1 cellular context compared by ENCODE assay signal in genomic region chr9:120937596-120937995, GRCh38.
TF ChIP-seq lines count a peak whose summit lies in the region.

No MANE protein-coding gene starts in this region.

TF ChIP-seq in HepG2, 621 proteins besides CTCF, POLR2A, EP300 and RAD21:
- TF ChIP-seq ZNF441 (CRISPR knock-in tag; IDR thresholded peaks at IDR 0.05; ENCODE audit: borderline replicate concordance) (no peak), ZNF496 (CRISPR knock-in tag; IDR thresholded peaks at IDR 0.05; ENCODE audit: insufficient replicate concordance) (no peak)
- TF ChIP-seq, protein P1, sequence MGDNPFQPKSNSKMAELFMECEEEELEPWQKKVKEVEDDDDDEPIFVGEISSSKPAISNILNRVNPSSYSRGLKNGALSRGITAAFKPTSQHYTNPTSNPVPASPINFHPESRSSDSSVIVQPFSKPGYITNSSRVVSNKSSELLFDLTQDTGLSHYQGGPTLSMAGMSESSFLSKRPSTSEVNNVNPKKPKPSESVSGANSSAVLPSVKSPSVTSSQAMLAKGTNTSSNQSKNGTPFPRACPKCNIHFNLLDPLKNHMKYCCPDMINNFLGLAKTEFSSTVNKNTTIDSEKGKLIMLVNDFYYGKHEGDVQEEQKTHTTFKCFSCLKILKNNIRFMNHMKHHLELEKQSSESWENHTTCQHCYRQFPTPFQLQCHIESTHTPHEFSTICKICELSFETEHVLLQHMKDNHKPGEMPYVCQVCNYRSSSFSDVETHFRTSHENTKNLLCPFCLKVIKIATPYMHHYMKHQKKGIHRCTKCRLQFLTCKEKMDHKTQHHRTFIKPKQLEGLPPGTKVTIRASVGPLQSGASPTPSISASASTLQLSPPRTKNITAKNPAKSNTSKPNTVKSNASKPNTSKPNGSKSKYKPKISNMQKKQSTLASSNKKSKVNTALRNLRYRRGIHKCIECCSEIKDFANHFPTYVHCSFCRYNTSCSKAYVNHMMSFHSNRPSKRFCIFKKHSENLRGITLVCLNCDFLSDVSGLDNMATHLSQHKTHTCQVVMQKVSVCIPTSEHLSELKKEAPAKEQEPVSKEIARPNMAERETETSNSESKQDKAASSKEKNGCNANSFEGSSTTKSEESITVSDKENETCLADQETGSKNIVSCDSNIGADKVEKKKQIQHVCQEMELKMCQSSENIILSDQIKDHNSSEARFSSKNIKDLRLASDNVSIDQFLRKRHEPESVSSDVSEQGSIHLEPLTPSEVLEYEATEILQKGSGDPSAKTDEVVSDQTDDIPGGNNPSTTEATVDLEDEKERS (CRISPR knock-in tag; IDR thresholded peaks at IDR 0.05): no peak
TF ChIP-seq in HepG2: peak in this region for 0.
